8 cellular contexts compared by ENCODE assay signal in the genomic region with DNA sequence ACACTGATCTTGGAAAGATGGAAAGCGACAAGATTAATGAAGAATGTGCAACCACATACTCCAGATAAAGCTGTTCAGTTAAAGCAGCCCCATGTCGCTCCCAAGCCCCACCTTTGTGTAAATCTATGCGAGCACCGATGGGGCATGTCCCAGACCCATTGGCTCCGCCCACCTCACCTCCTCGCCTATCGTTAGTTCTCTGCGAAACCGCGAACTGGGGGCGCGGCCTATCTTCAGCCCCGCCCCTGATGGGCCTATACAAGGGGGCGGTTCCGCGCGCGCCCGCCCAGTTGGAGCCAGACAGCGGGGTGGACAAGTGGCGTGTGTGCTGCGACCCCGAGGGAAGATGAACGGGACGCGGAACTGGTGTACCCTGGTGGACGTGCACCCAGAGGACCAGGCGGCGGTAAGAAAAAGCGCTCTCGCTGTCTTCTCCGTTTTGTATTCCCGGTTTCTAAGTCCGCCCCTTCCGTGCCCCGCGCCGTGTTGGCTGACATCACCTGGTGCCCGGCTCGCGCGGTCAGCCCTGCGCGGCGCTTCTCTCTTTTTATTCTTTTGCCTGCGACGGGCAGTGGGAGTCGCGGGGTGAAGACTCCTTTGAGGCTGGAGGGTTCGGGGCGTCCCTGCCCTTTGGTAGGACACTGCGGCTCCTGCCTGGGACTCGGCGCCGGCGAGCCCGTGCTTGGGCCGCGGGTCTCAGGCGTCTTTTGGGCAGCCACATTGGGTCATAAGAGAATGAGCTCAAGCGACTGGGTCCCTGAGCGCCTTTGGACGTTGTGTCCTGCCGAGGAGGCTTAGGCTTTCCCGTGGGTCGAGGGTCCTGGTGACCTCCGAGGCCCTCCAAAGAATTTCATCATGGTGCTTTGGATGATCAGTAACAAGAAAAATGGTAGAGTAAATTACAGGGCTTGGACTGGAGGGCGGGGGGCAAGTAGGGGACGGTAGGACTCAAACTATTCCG. TPM values are rescaled to one million over a fixed set of nuclear protein-coding genes. Genes with fewer than 3 reads are reported as not detected.
DNase-seq lines count a peak whose midpoint lies in the region; ATAC-seq and TF ChIP-seq lines count a peak whose summit lies in the region.

Gene TUFT1, plus strand, starts transcription at position 289 of the 961 bp plus-strand sequence. Its CDS starts 58 bp downstream, at position 347.

- peaks cover 15 to 18% of the 10 kb centered on the region in 2 experiments for H3K4me1 Mint-ChIP-seq in H9
- peaks cover 26% of the 10 kb centered on the region for H3K4me1 Mint-ChIP-seq in activated naive CD4-positive, alpha-beta T cell treated with anti-CD3 and anti-CD28 coated beads, Interleukin-2, amount 10 ng/mL, durations not matched to agents 7 days and 5 days

- H3K4me3 Mint-ChIP-seq in H9: peak within 1 kb of the TSS; percentile 94 to 99
- H3K4me3 Mint-ChIP-seq in activated naive CD4-positive, alpha-beta T cell treated with anti-CD3 and anti-CD28 coated beads, Interleukin-2, amount 10 ng/mL, durations not matched to agents 7 days and 5 days: peak within 1 kb of the TSS; percentile 87

- peaks cover 5% of the 10 kb centered on the region for H3K79me1 ChIP-seq in H9 (ENCODE audit: insufficient read depth, low read depth, low read length, poor library complexity, severe bottlenecking)

- H3K27ac ChIP-seq in H9 (ENCODE audit: insufficient read length, low read depth, low read length) (peak within 1 kb of the TSS; percentile 30), MM.1S (ENCODE audit: low read length) (peak within 1 kb of the TSS; percentile 82), testis (peak within 1 kb of the TSS in 1 of 2 donors; percentile 68)

- H2BK20ac ChIP-seq in H9 (ENCODE audit: low read depth, low read length, poor library complexity, severe bottlenecking): no peak within 1 kb of the TSS

- no peaks in the 10 kb centered on the region for H3K9me2 ChIP-seq in MM.1S (replicated peaks; ENCODE audit: insufficient read depth, low read length)

- no peak within 1 kb of the TSS for H2BK15ac ChIP-seq in H9 (ENCODE audit: low read depth, low read length)

- no peak within 1 kb of the TSS for H3K4ac ChIP-seq in H9 (ENCODE audit: low read depth, low read length)

- peaks cover 11 to 33% (median 30%) of the 10 kb centered on the region in 3 experiments for H3K36me3 Mint-ChIP-seq in H9 (ENCODE audit: insufficient read depth in 1 of 3, low read depth in 3 of 3)
- H3K36me3 Mint-ChIP-seq in activated naive CD4-positive, alpha-beta T cell treated with anti-CD3 and anti-CD28 coated beads, Interleukin-2, amount 10 ng/mL, durations not matched to agents 7 days and 5 days: no peaks in the 10 kb centered on the region

- H3K4me3 ChIP-seq in MM.1S (ENCODE audit: low read length) (peak within 1 kb of the TSS; percentile 82), testis (peak within 1 kb of the TSS; percentile 73 to 85)

- no peak within 1 kb of the TSS for H2BK5ac ChIP-seq in H9 (ENCODE audit: insufficient read length, low read length)

- H3K36me3 ChIP-seq in MM.1S (replicated peaks; ENCODE audit: insufficient read depth, low read length) (no peaks in the 10 kb centered on the region), testis (ENCODE audit: low read depth, missing control alignments) (no peaks in the 10 kb centered on the region)

- WGBS in H9 (ENCODE audit: extremely low coverage, insufficient read length, low lambda C conversion rate): no CpG with 5 or more reads among the region's 70 CpGs
- 0 to 1% methylated on average over 55 to 68 of the region's 70 CpGs for WGBS in testis, 2 donors

- CTCF ChIA-PET in activated naive CD4-positive, alpha-beta T cell treated with anti-CD3 and anti-CD28 coated beads, Interleukin-2, amount 10 ng/mL, durations not matched to agents 7 days and 5 days (lab: Charles Lee): interaction anchor here (1.3 to 1.6 kb wide), 4 partner anchors 54 to 296 kb away, joined by 4 to 6 read pairs (median 6); partner anchors contain the start of gene TDRKH

- no peak within 1 kb of the TSS for H3T11ph ChIP-seq in H9 (ENCODE audit: low read length)

- no peak within 1 kb of the TSS for H4K5ac ChIP-seq in H9 (ENCODE audit: insufficient read length, low read depth, low read length)

- intact Hi-C loops in testis (cut with DNase I; ENCODE audit: low total_unique reads): no loop called here

- no peak within 1 kb of the TSS for H3K23ac ChIP-seq in H9 (ENCODE audit: insufficient read length, low read depth, low read length)

- H2BK120ac ChIP-seq in H9 (ENCODE audit: low read depth, low read length, poor library complexity, severe bottlenecking): peak within 1 kb of the TSS; percentile 14

- H3K56ac ChIP-seq in H9 (ENCODE audit: insufficient read length, low read depth, low read length): no peak within 1 kb of the TSS

- H3K27me3 ChIP-seq in H9 (ENCODE audit: insufficient read depth, low read length) (no peaks in the 10 kb centered on the region; the same call in 1 of the 2 replicates), MM.1S (replicated peaks; ENCODE audit: insufficient read depth, low read length) (no peaks in the 10 kb centered on the region), testis (no peaks in the 10 kb centered on the region)

- no peak within 1 kb of the TSS for H4K8ac ChIP-seq in H9 (replicated peaks; ENCODE audit: insufficient read length, low read depth, low read length)

- H2AK5ac ChIP-seq in H9 (ENCODE audit: insufficient read length, low read length): no peak within 1 kb of the TSS

- H4K20me1 ChIP-seq in H9 (ENCODE audit: control insufficient read depth, insufficient read depth, insufficient read length) (no peaks in the 10 kb centered on the region), MM.1S (ENCODE audit: insufficient read depth, low read length) (no peaks in the 10 kb centered on the region)

- H2AFZ ChIP-seq in H9 (ENCODE audit: low read length) (no peak within 1 kb of the TSS), MM.1S (ENCODE audit: low read length) (peak within 1 kb of the TSS; percentile 76)

- no peaks in the 10 kb centered on the region for H3K9me3 Mint-ChIP-seq in H9
- H3K9me3 Mint-ChIP-seq in activated naive CD4-positive, alpha-beta T cell treated with anti-CD3 and anti-CD28 coated beads, Interleukin-2, amount 10 ng/mL, durations not matched to agents 7 days and 5 days: no peaks in the 10 kb centered on the region

- H3K18ac ChIP-seq in H9 (ENCODE audit: insufficient read length, low read depth, low read length): peak within 1 kb of the TSS; percentile 72

- H3K79me2 ChIP-seq in H9 (ENCODE audit: insufficient read depth, low read length): peaks cover 4% of the 10 kb centered on the region; the same call in 1 of the 2 replicates
- H3K79me2 ChIP-seq in MM.1S (ENCODE audit: low read length): peaks cover 30% of the 10 kb centered on the region

- peak; percentile 92 for ATAC-seq in omental fat pad (ENCODE audit: low FRiP score)

- H3K4me1 ChIP-seq in H9 (ENCODE audit: insufficient read depth, low read length) (no peaks in the 10 kb centered on the region), MM.1S (ENCODE audit: low read length) (peaks cover 14% of the 10 kb centered on the region), testis (peaks cover 13% of the 10 kb centered on the region)

- no peak within 1 kb of the TSS for H4K91ac ChIP-seq in H9 (ENCODE audit: insufficient read length, low read depth, low read length)

- in situ Hi-C loops in SK-MEL-5 (cut with HindIII; ENCODE audit: low pct_unique_long_range_greater_than_20kb, low sequenced_read_pairs): no loop called here

- peaks cover 6% of the 10 kb centered on the region; the same call in 1 of the 2 replicates for H3K27me3 Mint-ChIP-seq in H9 (ENCODE audit: low read depth)
- H3K27me3 Mint-ChIP-seq in activated naive CD4-positive, alpha-beta T cell treated with anti-CD3 and anti-CD28 coated beads, Interleukin-2, amount 10 ng/mL, durations not matched to agents 7 days and 5 days: peaks cover 38% of the 10 kb centered on the region

- no peak within 1 kb of the TSS for H2BK12ac ChIP-seq in H9 (ENCODE audit: insufficient read length, low read depth, low read length)

- peak; percentile 92 for TF ChIP-seq POLR2A in testis (IDR thresholded peaks at IDR 0.05)

- H3F3A ChIP-seq in MM.1S (ENCODE audit: insufficient read depth, low read length): peaks cover 15% of the 10 kb centered on the region

- DNase-seq in ELF-1 (ENCODE audit: low read depth, low spot score) (peak; percentile 96), H9 (peak; percentile 95), MM.1S (peak; percentile 100), SK-MEL-5 (ENCODE audit: low read depth, low spot score) (peak; percentile 94), globus pallidus (ENCODE audit: low spot score) (peak; percentile 82), omental fat pad (ENCODE audit: low spot score) (peak; percentile 84), testis (peak; percentile 97)
- DNase-seq in activated naive CD4-positive, alpha-beta T cell treated with anti-CD3 and anti-CD28 coated beads, Interleukin-2, amount 10 ng/mL, durations not matched to agents 7 days and 5 days: peak; percentile 96

- H3K9me3 ChIP-seq in H9 (ENCODE audit: control insufficient read depth, low read depth, low read length) (no peaks in the 10 kb centered on the region), MM.1S (replicated peaks; ENCODE audit: insufficient read depth, low read length) (no peaks in the 10 kb centered on the region), testis (no peaks in the 10 kb centered on the region)

- H3K4me2 ChIP-seq in H9 (ENCODE audit: insufficient read depth, insufficient read length, low read length) (peak within 1 kb of the TSS; percentile 59), MM.1S (ENCODE audit: low read depth, low read length) (peak within 1 kb of the TSS; percentile 80)

- H3K9ac ChIP-seq in H9 (ENCODE audit: extremely low read depth, insufficient read length, low read length) (peak within 1 kb of the TSS; percentile 81), MM.1S (ENCODE audit: low read length) (peak within 1 kb of the TSS; percentile 73)

- peak within 1 kb of the TSS; percentile 81 to 98 (median 96); a peak in 6 of 7 replicates for H3K27ac Mint-ChIP-seq in H9
- peak within 1 kb of the TSS; percentile 70 for H3K27ac Mint-ChIP-seq in activated naive CD4-positive, alpha-beta T cell treated with anti-CD3 and anti-CD28 coated beads, Interleukin-2, amount 10 ng/mL, durations not matched to agents 7 days and 5 days

- H3K14ac ChIP-seq in H9 (ENCODE audit: insufficient read depth, low read length): peak within 1 kb of the TSS; percentile 69

- peaks cover 12% of the 10 kb centered on the region for H3K23me2 ChIP-seq in H9 (ENCODE audit: insufficient read length, low read depth, low read length, poor library complexity, severe bottlenecking)

- no peak for TF ChIP-seq CTCF in H9 (conservative IDR thresholded peaks at IDR 0.05)
- TF ChIP-seq CTCF in MM.1S (IDR thresholded peaks at IDR 0.05; ENCODE audit: low read length): no peak
- no peak for TF ChIP-seq CTCF in omental fat pad (IDR thresholded peaks at IDR 0.05)
- no peak for TF ChIP-seq CTCF in testis (IDR thresholded peaks at IDR 0.05)

RNA-seq across cellular contexts. Expression of gene TUFT1, which starts in this region (rescaled TPM):
- 6.2 and 6.5 TPM in 2 replicates for total RNA-seq in H9 (2021)
- total RNA-seq in SK-MEL-5 (2014; rRNA removed; shearing (Covaris generic)): 4.2 and 7.1 TPM in 2 replicates
- polyA plus RNA-seq in SK-MEL-5 (2015; cell fraction: cytosol; rRNA removed): 6.1 and 6.6 TPM in 2 replicates
- polyA plus RNA-seq in SK-MEL-5 (2015; cell fraction: nucleus; rRNA removed): 8.0 and 8.8 TPM in 2 replicates
- total RNA-seq in omental fat pad: 10 to 100 TPM in 1 of 4 donors, 1 to 10 TPM in 3; 5.0 to 12.8 (median 7.7) TPM
- total RNA-seq in testis: 10 to 100 TPM; 16.5 to 19.3 TPM
- 9.7 TPM for polyA plus RNA-seq in testis (ENCODE audit: insufficient read depth, low read depth, low replicate concordance)
